ENCODE assay signal across 7 cellular contexts in genomic region chr5:178279723-178280438, GRCh38. TPM values are rescaled to one million over a fixed set of nuclear protein-coding genes. Genes with fewer than 3 reads are reported as not detected.
DNase-seq lines count a peak whose midpoint lies in the region; ATAC-seq, FAIRE-seq and TF ChIP-seq lines count a peak whose summit lies in the region.

No MANE protein-coding gene starts in this region.

- peak; percentile 87 to 99 (median 98) for ATAC-seq in pancreas
- ATAC-seq in upper lobe of left lung (ENCODE audit: low FRiP score in 2 of 2), result peak; percentile 89 to 94

- TF ChIP-seq CTCF in GM12865 (IDR thresholded peaks at IDR 0.05; ENCODE audit: insufficient read depth, low read depth, low read length, missing control alignments), result peak; percentile 95
- TF ChIP-seq CTCF in pancreas (IDR thresholded peaks at IDR 0.05), result peak; percentile 66 to 92 (median 82)
- TF ChIP-seq CTCF in upper lobe of left lung (IDR thresholded peaks at IDR 0.05), result peak; percentile 77 to 94 (median 88)

- TF ChIP-seq EP300 in upper lobe of left lung (IDR thresholded peaks at IDR 0.05), result no peak

- TF ChIP-seq POLR2A in upper lobe of left lung (IDR thresholded peaks at IDR 0.05), result no peak

- no peaks in the 10 kb centered on the region for H3K27me3 ChIP-seq in SJCRH30
- peaks cover 0 to 4% (median 0%) of the 10 kb centered on the region in 4 donors for H3K27me3 ChIP-seq in pancreas
- H3K27me3 ChIP-seq in upper lobe of left lung, result no peaks in the 10 kb centered on the region

- H3K9me3 ChIP-seq in SJCRH30 (replicated peaks) (no peaks in the 10 kb centered on the region; the same call in 1 of the 2 replicates), pancreas (no peaks in the 10 kb centered on the region), upper lobe of left lung (peaks cover 4 to 13% (median 7%) of the 10 kb centered on the region in 4 donors)

- no peak overlapping the region for H3K4me3 ChIP-seq in GM12865 (ENCODE audit: low read depth, low read length)
- H3K4me3 ChIP-seq in SJCRH30, result no peak overlapping the region
- H3K4me3 ChIP-seq in pancreas, result no peak overlapping the region
- H3K4me3 ChIP-seq in upper lobe of left lung, result no peak overlapping the region

- intact Hi-C loops in head of caudate nucleus (cut with DNase I), result loop anchor here (5.0 to 10.0 kb wide), 3 partner anchors 185 to 305 kb away; no protein-coding TSS in a partner anchor
- intact Hi-C loops in pancreas (cut with DNase I), result loop anchor here in 2 of 3 donors (5.0 kb wide), 3 partner anchors 272 to 552 kb away; no protein-coding TSS in a partner anchor

- H3K27ac ChIP-seq in SJCRH30 (no peak overlapping the region), pancreas (no peak overlapping the region), upper lobe of left lung (no peak overlapping the region)

- WGBS in pancreas, 2 donors, result 17 to 20% methylated on average over 33 of the region's 33 CpGs
- 19 to 42% methylated on average over 17 to 32 of the region's 33 CpGs for WGBS in upper lobe of left lung, 2 donors

- no peaks in the 10 kb centered on the region for H3K4me1 ChIP-seq in SJCRH30
- no peaks in the 10 kb centered on the region for H3K4me1 ChIP-seq in pancreas
- peaks cover 0 to 10% (median 6%) of the 10 kb centered on the region in 4 donors for H3K4me1 ChIP-seq in upper lobe of left lung

- no peak for FAIRE-seq in pancreas (lab: Jason Lieb, UNC)

- no peaks in the 10 kb centered on the region for H3K36me3 ChIP-seq in SJCRH30
- H3K36me3 ChIP-seq in pancreas, result no peaks in the 10 kb centered on the region
- H3K36me3 ChIP-seq in upper lobe of left lung, result no peaks in the 10 kb centered on the region

- DNase-seq in GM12865 (ENCODE audit: low read depth), result peak; percentile 70
- peak; percentile 84 for DNase-seq in HT-29 (ENCODE audit: low spot score)
- DNase-seq in SJCRH30, result peak; percentile 76 to 82
- peak; percentile 52 for DNase-seq in activated naive CD4-positive, alpha-beta T cell treated with Interleukin-2 at 50 U/mL for 16 hours
- DNase-seq in head of caudate nucleus, result peak; percentile 82 to 98 (median 93)
- DNase-seq in pancreas, result peak; percentile 70 to 97 (median 89)
- DNase-seq in upper lobe of left lung, result peak; percentile 88 to 94

RNA-seq across cellular contexts. Expression of gene PHYKPL, which starts 47.3 kb away (rescaled TPM):
- 46.0 and 59.0 TPM in 2 replicates for total RNA-seq in HT-29 (2014; rRNA removed; shearing (Covaris generic))
- 16.0 and 21.2 TPM in 2 replicates for total RNA-seq in SJCRH30 (2014; rRNA removed; shearing (Covaris generic))
- total RNA-seq in pancreas, result 10 to 100 TPM; 29.3 to 60.3 (median 35.9) TPM
- polyA plus RNA-seq in pancreas, result 10 to 100 TPM; 78.9 to 83.5 TPM
- 100 to 1,000 TPM in 2 of 6 donors, 10 to 100 TPM in 4; 61.0 to 237 (median 91.9) TPM for total RNA-seq in upper lobe of left lung
